In genomic region chrX:17046478-17047097, GRCh38 we compare ENCODE assay signal across 8 cellular contexts.
DNase-seq lines count a peak whose midpoint lies in the region; ATAC-seq and TF ChIP-seq lines count a peak whose summit lies in the region.

No MANE protein-coding gene starts in this region.

- no peaks in the 10 kb centered on the region for H3K36me3 ChIP-seq in CD4-positive, CD25-positive, alpha-beta regulatory T cell (ENCODE audit: control insufficient read depth, insufficient read depth, low read length)
- no peaks in the 10 kb centered on the region for H3K36me3 ChIP-seq in brain microvascular endothelial cell (replicated peaks)

- H3K4me1 ChIP-seq in CD4-positive, CD25-positive, alpha-beta regulatory T cell (ENCODE audit: control insufficient read depth, insufficient read depth, low read length, poor library complexity, severe bottlenecking): no peaks in the 10 kb centered on the region

- H3K4me3 ChIP-seq in CD4-positive, CD25-positive, alpha-beta regulatory T cell (ENCODE audit: low read depth, low read length): no peak overlapping the region
- no peak overlapping the region for H3K4me3 ChIP-seq in brain microvascular endothelial cell (ENCODE audit: low read depth, low read length)

- TF ChIP-seq CTCF in brain microvascular endothelial cell (IDR thresholded peaks at IDR 0.05; ENCODE audit: low read depth, low read length, missing control alignments): peak; percentile 84

- no peak overlapping the region for H3K27ac ChIP-seq in CD4-positive, CD25-positive, alpha-beta regulatory T cell (ENCODE audit: insufficient read depth, low read length, poor library complexity, severe bottlenecking)
- H3K27ac ChIP-seq in brain microvascular endothelial cell: no peak overlapping the region

- DNase-seq in CD4-positive, CD25-positive, alpha-beta regulatory T cell: peak; percentile 3 to 58 (median 14)
- DNase-seq in NCI-H2029 treated with DMSO at 0.1 percent for 48 hours (lab: John Stamatoyannopoulos, UW) (peak; percentile 46), T-helper 22 cell (ENCODE audit: low read depth) (peak; percentile 1), brain microvascular endothelial cell (peak; percentile 76), iPS-NIHi7 (ENCODE audit: extremely low spot score) (peak; percentile 82)
- DNase-seq in stimulated activated CD4-positive, alpha-beta T cell treated with anti-CD3 and anti-CD28 coated beads, Interleukin-1b, Interleukin-23, amount 100 ng/mL, for 48 hours: peak; percentile 25

- no peaks in the 10 kb centered on the region for H3K4me1 Mint-ChIP-seq in CD4-positive, CD25-positive, alpha-beta regulatory T cell

- in situ Hi-C loops in brain microvascular endothelial cell (cut with HindIII; ENCODE audit: low pct_ligation_motif_present, low sequenced_read_pairs): no loop called here

- H3K36me3 Mint-ChIP-seq in CD4-positive, CD25-positive, alpha-beta regulatory T cell: no peaks in the 10 kb centered on the region

- no peaks in the 10 kb centered on the region for H3K27me3 ChIP-seq in CD4-positive, CD25-positive, alpha-beta regulatory T cell (ENCODE audit: control insufficient read depth, insufficient read depth, low read length)
- no peaks in the 10 kb centered on the region for H3K27me3 ChIP-seq in brain microvascular endothelial cell (replicated peaks)

- no peak for ATAC-seq in CD4-positive, CD25-positive, alpha-beta regulatory T cell (ENCODE audit: low read depth in 2 of 2)
- ATAC-seq in GM21717 (IDR thresholded peaks at IDR 0.05; ENCODE audit: unreplicated experiment) (peak; percentile 56), GM21367 (IDR thresholded peaks at IDR 0.05; ENCODE audit: unreplicated experiment) (no peak)

- H3K4me3 Mint-ChIP-seq in CD4-positive, CD25-positive, alpha-beta regulatory T cell: no peak overlapping the region

- H3K9me3 ChIP-seq in CD4-positive, CD25-positive, alpha-beta regulatory T cell (ENCODE audit: control insufficient read depth in 2 of 2, low read length in 2 of 2): no peaks in the 10 kb centered on the region

- H3K9me3 Mint-ChIP-seq in CD4-positive, CD25-positive, alpha-beta regulatory T cell: no peaks in the 10 kb centered on the region

- H3K27me3 Mint-ChIP-seq in CD4-positive, CD25-positive, alpha-beta regulatory T cell: no peaks in the 10 kb centered on the region

- H3K27ac Mint-ChIP-seq in CD4-positive, CD25-positive, alpha-beta regulatory T cell: no peak overlapping the region

Comparison
In these comparisons a context has a peak if more than half of its experiments do, and no peak if none do; other contexts are left out.
1. DNase-seq: peak in every context shown above with its lines; median percentile 82 in iPS-NIHi7; 76 in brain microvascular endothelial cell; 46 in NCI-H2029 treated with DMSO at 0.1 percent for 48 hours; 25 in stimulated activated CD4-positive, alpha-beta T cell treated with anti-CD3 and anti-CD28 coated beads, Interleukin-1b, Interleukin-23, amount 100 ng/mL, for 48 hours; 14 in CD4-positive, CD25-positive, alpha-beta regulatory T cell; 1 in T-helper 22 cell.